ENCODE assay signal across 27 cellular contexts in genomic region chr19:11073568-11073967, GRCh38.
"Had no signal": no experiment of that assay in that cellular context is flagged by ENCODE, and none has a peak within 500 bp of the region (broad histone marks: within the 10 kb centered on the region; RNA-seq: fewer than 3 reads in every experiment).

No MANE protein-coding gene starts in this region.

- DNase-seq: activated CD4-positive, alpha-beta T cell treated with anti-CD3 and anti-CD28 coated beads for 4 hours; activated CD8-positive, alpha-beta memory T cell treated with anti-CD3 and anti-CD28 coated beads, Interleukin-2, amount 50 U/mL, for 48 hours; activated CD8-positive, alpha-beta T cell treated with anti-CD3 and anti-CD28 coated beads for 36 hours; activated naive CD4-positive, alpha-beta T cell treated with anti-CD3 and anti-CD28 coated beads, Interleukin-2, amount 50 U/mL, for 16 hours; activated naive CD8-positive, alpha-beta T cell treated with anti-CD3 and anti-CD28 coated beads, Interleukin-2, amount 10 ng/mL, durations not matched to agents 7 days and 5 days; activated T-cell treated with anti-CD3 and anti-CD28 coated beads, Interleukin-2, amount 50 U/mL, for 1 hour; body of pancreas; central memory CD4-positive, alpha-beta T cell; KG1; NCI-H1092; NCI-H1417; NCI-H1694; NCI-H2029; NCI-H2107; NCI-H2171 treated with DMSO at 0.1 percent for 48 hours; NCI-H510A treated with DMSO at 0.1 percent for 48 hours; NCI-H69; NK-92 treated with Interleukin-12 subunit alpha and Interleukin-12 subunit beta, amount 100 ng/mL, for 24 hours; OCI-M1; RPMI8226; SHP77; SW 1271 had no signal

- ATAC-seq: activated CD4-positive, CD25-positive, alpha-beta regulatory T cell treated with anti-CD3 and anti-CD28 coated beads, Interleukin-2, amount 50 U/mL, for 24 hours; activated CD8-positive, alpha-beta T cell treated with anti-CD3 and anti-CD28 coated beads for 36 hours; body of pancreas; Panc1; SK-N-SH treated with all-trans-retinoic acid at 6 μM for 48 hours had no signal

- H3K27me3 Mint-ChIP-seq: activated CD8-positive, alpha-beta T cell treated with anti-CD3 and anti-CD28 coated beads for 36 hours; activated naive CD8-positive, alpha-beta T cell treated with anti-CD3 and anti-CD28 coated beads, Interleukin-2, amount 10 ng/mL, durations not matched to agents 7 days and 5 days had no signal

- H3K9me3 ChIP-seq: ascending aorta, body of pancreas, SJSA1 had no signal

- H3K9me3 Mint-ChIP-seq: activated CD8-positive, alpha-beta T cell treated with anti-CD3 and anti-CD28 coated beads for 36 hours; activated naive CD8-positive, alpha-beta T cell treated with anti-CD3 and anti-CD28 coated beads, Interleukin-2, amount 10 ng/mL, durations not matched to agents 7 days and 5 days had no signal

- H3K27ac Mint-ChIP-seq: activated CD8-positive, alpha-beta T cell treated with anti-CD3 and anti-CD28 coated beads for 36 hours; activated naive CD8-positive, alpha-beta T cell treated with anti-CD3 and anti-CD28 coated beads, Interleukin-2, amount 10 ng/mL, durations not matched to agents 7 days and 5 days had no signal

- H3K4me3 ChIP-seq: ascending aorta, body of pancreas, SJSA1 had no signal

- H3K4me3 Mint-ChIP-seq: activated CD8-positive, alpha-beta T cell treated with anti-CD3 and anti-CD28 coated beads for 36 hours; activated naive CD8-positive, alpha-beta T cell treated with anti-CD3 and anti-CD28 coated beads, Interleukin-2, amount 10 ng/mL, durations not matched to agents 7 days and 5 days had no signal

- H3K36me3 ChIP-seq: ascending aorta, SJSA1 had no signal

- H3K27me3 ChIP-seq: ascending aorta, body of pancreas, SJSA1 had no signal

- H3K4me1 ChIP-seq: ascending aorta, SJSA1 had no signal

- H3K27ac ChIP-seq: ascending aorta, body of pancreas, SJSA1 had no signal
